ENCODE assay signal across 1 cellular context in the genomic region with DNA sequence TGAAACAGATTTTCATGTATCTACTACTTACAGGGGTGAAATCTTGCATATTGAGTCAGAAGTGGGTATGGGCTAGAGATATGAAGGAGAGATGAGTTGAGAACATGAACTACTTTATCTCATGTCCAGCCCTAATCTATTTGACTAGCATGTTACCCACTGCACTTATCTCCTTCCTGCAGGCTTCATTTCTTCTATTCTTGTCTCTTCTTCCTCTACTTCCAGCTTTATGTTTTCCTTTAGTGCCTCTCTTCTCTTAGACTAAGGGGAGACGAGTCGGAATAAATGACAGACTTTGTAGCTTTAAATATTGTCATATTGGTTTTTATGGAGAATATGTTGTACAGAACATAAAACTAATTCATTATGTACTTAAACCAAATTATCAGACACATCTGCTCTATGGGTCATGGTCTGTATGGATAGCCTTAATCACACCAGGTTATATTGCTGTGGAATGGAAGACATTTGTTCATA.
TF ChIP-seq lines count a peak whose summit lies in the region.

No MANE protein-coding gene starts in this region.

TF ChIP-seq in K562, 482 proteins besides CTCF, POLR2A, EP300 and RAD21 (continued from another document and continues in another):
- TF ChIP-seq, protein P1, sequence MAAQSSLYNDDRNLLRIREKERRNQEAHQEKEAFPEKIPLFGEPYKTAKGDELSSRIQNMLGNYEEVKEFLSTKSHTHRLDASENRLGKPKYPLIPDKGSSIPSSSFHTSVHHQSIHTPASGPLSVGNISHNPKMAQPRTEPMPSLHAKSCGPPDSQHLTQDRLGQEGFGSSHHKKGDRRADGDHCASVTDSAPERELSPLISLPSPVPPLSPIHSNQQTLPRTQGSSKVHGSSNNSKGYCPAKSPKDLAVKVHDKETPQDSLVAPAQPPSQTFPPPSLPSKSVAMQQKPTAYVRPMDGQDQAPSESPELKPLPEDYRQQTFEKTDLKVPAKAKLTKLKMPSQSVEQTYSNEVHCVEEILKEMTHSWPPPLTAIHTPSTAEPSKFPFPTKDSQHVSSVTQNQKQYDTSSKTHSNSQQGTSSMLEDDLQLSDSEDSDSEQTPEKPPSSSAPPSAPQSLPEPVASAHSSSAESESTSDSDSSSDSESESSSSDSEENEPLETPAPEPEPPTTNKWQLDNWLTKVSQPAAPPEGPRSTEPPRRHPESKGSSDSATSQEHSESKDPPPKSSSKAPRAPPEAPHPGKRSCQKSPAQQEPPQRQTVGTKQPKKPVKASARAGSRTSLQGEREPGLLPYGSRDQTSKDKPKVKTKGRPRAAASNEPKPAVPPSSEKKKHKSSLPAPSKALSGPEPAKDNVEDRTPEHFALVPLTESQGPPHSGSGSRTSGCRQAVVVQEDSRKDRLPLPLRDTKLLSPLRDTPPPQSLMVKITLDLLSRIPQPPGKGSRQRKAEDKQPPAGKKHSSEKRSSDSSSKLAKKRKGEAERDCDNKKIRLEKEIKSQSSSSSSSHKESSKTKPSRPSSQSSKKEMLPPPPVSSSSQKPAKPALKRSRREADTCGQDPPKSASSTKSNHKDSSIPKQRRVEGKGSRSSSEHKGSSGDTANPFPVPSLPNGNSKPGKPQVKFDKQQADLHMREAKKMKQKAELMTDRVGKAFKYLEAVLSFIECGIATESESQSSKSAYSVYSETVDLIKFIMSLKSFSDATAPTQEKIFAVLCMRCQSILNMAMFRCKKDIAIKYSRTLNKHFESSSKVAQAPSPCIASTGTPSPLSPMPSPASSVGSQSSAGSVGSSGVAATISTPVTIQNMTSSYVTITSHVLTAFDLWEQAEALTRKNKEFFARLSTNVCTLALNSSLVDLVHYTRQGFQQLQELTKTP (IDR thresholded peaks at IDR 0.05; ENCODE audit: low read depth in 1 of 2, partially characterized antibody in 2 of 2): peak; percentile 56 to 65
- TF ChIP-seq SMARCC2 (IDR thresholded peaks at IDR 0.05; ENCODE audit: low read depth): peak; percentile 97
- peak; percentile 87 for TF ChIP-seq ZNF311 (CRISPR knock-in tag; IDR thresholded peaks at IDR 0.05)
- no peak for TF ChIP-seq HDGF (IDR thresholded peaks at IDR 0.05)
- peak; percentile 92 for TF ChIP-seq ZNF583 (CRISPR knock-in tag; IDR thresholded peaks at IDR 0.05)
- no peak for TF ChIP-seq POLR2AphosphoS2 (IDR thresholded peaks at IDR 0.05; ENCODE audit: low read length)
- no peak for TF ChIP-seq ZFP1 (CRISPR knock-in tag; IDR thresholded peaks at IDR 0.05)
- no peak for TF ChIP-seq RB1 (IDR thresholded peaks at IDR 0.05; ENCODE audit: low read depth)
- peak; percentile 98 for TF ChIP-seq PML (IDR thresholded peaks at IDR 0.05; ENCODE audit: low read length)
- TF ChIP-seq NFXL1 (CRISPR knock-in tag; IDR thresholded peaks at IDR 0.05): no peak
- no peak for TF ChIP-seq RFX1 (IDR thresholded peaks at IDR 0.05)
- no peak for TF ChIP-seq CSDE1 (IDR thresholded peaks at IDR 0.05)
- no peak for TF ChIP-seq FUS (optimal IDR thresholded peaks at IDR 0.05; ENCODE audit: low read depth, low read length)
- TF ChIP-seq, protein P2, sequence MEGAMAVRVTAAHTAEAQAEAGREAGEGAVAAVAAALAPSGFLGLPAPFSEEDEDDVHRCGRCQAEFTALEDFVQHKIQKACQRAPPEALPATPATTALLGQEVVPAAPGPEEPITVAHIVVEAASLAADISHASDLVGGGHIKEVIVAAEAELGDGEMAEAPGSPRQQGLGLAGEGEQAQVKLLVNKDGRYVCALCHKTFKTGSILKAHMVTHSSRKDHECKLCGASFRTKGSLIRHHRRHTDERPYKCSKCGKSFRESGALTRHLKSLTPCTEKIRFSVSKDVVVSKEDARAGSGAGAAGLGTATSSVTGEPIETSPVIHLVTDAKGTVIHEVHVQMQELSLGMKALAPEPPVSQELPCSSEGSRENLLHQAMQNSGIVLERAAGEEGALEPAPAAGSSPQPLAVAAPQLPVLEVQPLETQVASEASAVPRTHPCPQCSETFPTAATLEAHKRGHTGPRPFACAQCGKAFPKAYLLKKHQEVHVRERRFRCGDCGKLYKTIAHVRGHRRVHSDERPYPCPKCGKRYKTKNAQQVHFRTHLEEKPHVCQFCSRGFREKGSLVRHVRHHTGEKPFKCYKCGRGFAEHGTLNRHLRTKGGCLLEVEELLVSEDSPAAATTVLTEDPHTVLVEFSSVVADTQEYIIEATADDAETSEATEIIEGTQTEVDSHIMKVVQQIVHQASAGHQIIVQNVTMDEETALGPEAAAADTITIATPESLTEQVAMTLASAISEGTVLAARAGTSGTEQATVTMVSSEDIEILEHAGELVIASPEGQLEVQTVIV (CRISPR knock-in tag; IDR thresholded peaks at IDR 0.05; ENCODE audit: borderline replicate concordance): no peak
- TF ChIP-seq ARID1B (IDR thresholded peaks at IDR 0.05): peak; percentile 100
- no peak for TF ChIP-seq HCFC1 (IDR thresholded peaks at IDR 0.05; ENCODE audit: low read depth, low read length)
- TF ChIP-seq, protein P3, sequence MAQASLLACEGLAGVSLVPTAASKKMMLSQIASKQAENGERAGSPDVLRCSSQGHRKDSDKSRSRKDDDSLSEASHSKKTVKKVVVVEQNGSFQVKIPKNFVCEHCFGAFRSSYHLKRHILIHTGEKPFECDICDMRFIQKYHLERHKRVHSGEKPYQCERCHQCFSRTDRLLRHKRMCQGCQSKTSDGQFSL (CRISPR knock-in tag; IDR thresholded peaks at IDR 0.05): no peak
- TF ChIP-seq, protein P3 (tag; IDR thresholded peaks at IDR 0.05): no peak
- TF ChIP-seq ZNF24 (IDR thresholded peaks at IDR 0.05): peak; percentile 93
- peak; percentile 95 for TF ChIP-seq FOSL1 (tag; conservative IDR thresholded peaks at IDR 0.05)
- 0 out of 2 replicates have a peak, but pooled peaks have one; percentile 15 for TF ChIP-seq DDX20 (tag; IDR thresholded peaks at IDR 0.05; ENCODE audit: low read depth)
- no peak for TF ChIP-seq ATF1 (CRISPR knock-in tag; IDR thresholded peaks at IDR 0.05)
- TF ChIP-seq ATF1 (tag; IDR thresholded peaks at IDR 0.05): 0 out of 2 replicates have a peak, but pooled peaks have one; percentile 34
- peak; percentile 72 for TF ChIP-seq ATF7 (IDR thresholded peaks at IDR 0.05)
- no peak for TF ChIP-seq FIP1L1 (IDR thresholded peaks at IDR 0.05; ENCODE audit: low read depth, low read length, poor library complexity, severe bottlenecking)
- TF ChIP-seq FOXP1 (CRISPR knock-in tag; IDR thresholded peaks at IDR 0.05): no peak
- no peak for TF ChIP-seq NR3C1 (CRISPR knock-in tag; IDR thresholded peaks at IDR 0.05)
- peak; percentile 100 for TF ChIP-seq SMARCA4 (IDR thresholded peaks at IDR 0.05)
- TF ChIP-seq, protein P4, sequence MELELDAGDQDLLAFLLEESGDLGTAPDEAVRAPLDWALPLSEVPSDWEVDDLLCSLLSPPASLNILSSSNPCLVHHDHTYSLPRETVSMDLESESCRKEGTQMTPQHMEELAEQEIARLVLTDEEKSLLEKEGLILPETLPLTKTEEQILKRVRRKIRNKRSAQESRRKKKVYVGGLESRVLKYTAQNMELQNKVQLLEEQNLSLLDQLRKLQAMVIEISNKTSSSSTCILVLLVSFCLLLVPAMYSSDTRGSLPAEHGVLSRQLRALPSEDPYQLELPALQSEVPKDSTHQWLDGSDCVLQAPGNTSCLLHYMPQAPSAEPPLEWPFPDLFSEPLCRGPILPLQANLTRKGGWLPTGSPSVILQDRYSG (tag; conservative IDR thresholded peaks at IDR 0.05; ENCODE audit: low read depth): no peak; the same call in 1 of the 2 replicates
- peak; percentile 92 for TF ChIP-seq MEF2A (IDR thresholded peaks at IDR 0.05; ENCODE audit: control insufficient read depth, low read depth, low read length)
- TF ChIP-seq SMAD1 (IDR thresholded peaks at IDR 0.05; ENCODE audit: low read depth, low read length, partially characterized antibody): peak; percentile 52
- 0 out of 2 replicates have a peak, but pooled peaks have one; percentile 12 for TF ChIP-seq BCL6 (CRISPR knock-in tag; IDR thresholded peaks at IDR 0.05)
- TF ChIP-seq, protein P5, sequence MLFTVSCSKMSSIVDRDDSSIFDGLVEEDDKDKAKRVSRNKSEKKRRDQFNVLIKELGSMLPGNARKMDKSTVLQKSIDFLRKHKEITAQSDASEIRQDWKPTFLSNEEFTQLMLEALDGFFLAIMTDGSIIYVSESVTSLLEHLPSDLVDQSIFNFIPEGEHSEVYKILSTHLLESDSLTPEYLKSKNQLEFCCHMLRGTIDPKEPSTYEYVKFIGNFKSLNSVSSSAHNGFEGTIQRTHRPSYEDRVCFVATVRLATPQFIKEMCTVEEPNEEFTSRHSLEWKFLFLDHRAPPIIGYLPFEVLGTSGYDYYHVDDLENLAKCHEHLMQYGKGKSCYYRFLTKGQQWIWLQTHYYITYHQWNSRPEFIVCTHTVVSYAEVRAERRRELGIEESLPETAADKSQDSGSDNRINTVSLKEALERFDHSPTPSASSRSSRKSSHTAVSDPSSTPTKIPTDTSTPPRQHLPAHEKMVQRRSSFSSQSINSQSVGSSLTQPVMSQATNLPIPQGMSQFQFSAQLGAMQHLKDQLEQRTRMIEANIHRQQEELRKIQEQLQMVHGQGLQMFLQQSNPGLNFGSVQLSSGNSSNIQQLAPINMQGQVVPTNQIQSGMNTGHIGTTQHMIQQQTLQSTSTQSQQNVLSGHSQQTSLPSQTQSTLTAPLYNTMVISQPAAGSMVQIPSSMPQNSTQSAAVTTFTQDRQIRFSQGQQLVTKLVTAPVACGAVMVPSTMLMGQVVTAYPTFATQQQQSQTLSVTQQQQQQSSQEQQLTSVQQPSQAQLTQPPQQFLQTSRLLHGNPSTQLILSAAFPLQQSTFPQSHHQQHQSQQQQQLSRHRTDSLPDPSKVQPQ (CRISPR knock-in tag; IDR thresholded peaks at IDR 0.05; ENCODE audit: borderline replicate concordance): peak; percentile 56; the same call in 1 of the 2 replicates
- TF ChIP-seq KAT8 (IDR thresholded peaks at IDR 0.05; ENCODE audit: low read depth): no peak
- TF ChIP-seq ESRRA (IDR thresholded peaks at IDR 0.05; ENCODE audit: borderline replicate concordance, low read depth): 0 out of 2 replicates have a peak, but pooled peaks have one; percentile 28
- TF ChIP-seq EP400 (IDR thresholded peaks at IDR 0.05): peak; percentile 55
- no peak for TF ChIP-seq IRF2 (CRISPR knock-in tag; IDR thresholded peaks at IDR 0.05)
- no peak for TF ChIP-seq RHOXF2B (CRISPR knock-in tag; conservative IDR thresholded peaks at IDR 0.05)
- TF ChIP-seq, protein P6, sequence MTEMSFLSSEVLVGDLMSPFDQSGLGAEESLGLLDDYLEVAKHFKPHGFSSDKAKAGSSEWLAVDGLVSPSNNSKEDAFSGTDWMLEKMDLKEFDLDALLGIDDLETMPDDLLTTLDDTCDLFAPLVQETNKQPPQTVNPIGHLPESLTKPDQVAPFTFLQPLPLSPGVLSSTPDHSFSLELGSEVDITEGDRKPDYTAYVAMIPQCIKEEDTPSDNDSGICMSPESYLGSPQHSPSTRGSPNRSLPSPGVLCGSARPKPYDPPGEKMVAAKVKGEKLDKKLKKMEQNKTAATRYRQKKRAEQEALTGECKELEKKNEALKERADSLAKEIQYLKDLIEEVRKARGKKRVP (CRISPR knock-in tag; IDR thresholded peaks at IDR 0.05): peak; percentile 74; the same call in 1 of the 2 replicates
- TF ChIP-seq NUFIP1 (IDR thresholded peaks at IDR 0.05; ENCODE audit: partially characterized antibody): no peak
- TF ChIP-seq LCOR (CRISPR knock-in tag; IDR thresholded peaks at IDR 0.05): no peak
- TF ChIP-seq MTA3 (IDR thresholded peaks at IDR 0.05; ENCODE audit: borderline replicate concordance): 0 out of 2 replicates have a peak, but pooled peaks have one; percentile 60
- TF ChIP-seq ZNF384 (IDR thresholded peaks at IDR 0.05; ENCODE audit: low read depth, low read length): no peak
- TF ChIP-seq, protein P7, sequence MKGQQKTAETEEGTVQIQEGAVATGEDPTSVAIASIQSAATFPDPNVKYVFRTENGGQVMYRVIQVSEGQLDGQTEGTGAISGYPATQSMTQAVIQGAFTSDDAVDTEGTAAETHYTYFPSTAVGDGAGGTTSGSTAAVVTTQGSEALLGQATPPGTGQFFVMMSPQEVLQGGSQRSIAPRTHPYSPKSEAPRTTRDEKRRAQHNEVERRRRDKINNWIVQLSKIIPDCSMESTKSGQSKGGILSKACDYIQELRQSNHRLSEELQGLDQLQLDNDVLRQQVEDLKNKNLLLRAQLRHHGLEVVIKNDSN (CRISPR knock-in tag; IDR thresholded peaks at IDR 0.05): no peak
- TF ChIP-seq MYBL2 (IDR thresholded peaks at IDR 0.05; ENCODE audit: low read depth): no peak
- no peak for TF ChIP-seq MYBL2 (CRISPR knock-in tag; IDR thresholded peaks at IDR 0.05; ENCODE audit: borderline replicate concordance)
- TF ChIP-seq, protein P8, sequence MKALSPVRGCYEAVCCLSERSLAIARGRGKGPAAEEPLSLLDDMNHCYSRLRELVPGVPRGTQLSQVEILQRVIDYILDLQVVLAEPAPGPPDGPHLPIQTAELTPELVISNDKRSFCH (CRISPR knock-in tag; IDR thresholded peaks at IDR 0.05): no peak
- TF ChIP-seq, protein P8 (tag; IDR thresholded peaks at IDR 0.05): 0 out of 2 replicates have a peak, but pooled peaks have one; percentile 42
- TF ChIP-seq, protein P9, sequence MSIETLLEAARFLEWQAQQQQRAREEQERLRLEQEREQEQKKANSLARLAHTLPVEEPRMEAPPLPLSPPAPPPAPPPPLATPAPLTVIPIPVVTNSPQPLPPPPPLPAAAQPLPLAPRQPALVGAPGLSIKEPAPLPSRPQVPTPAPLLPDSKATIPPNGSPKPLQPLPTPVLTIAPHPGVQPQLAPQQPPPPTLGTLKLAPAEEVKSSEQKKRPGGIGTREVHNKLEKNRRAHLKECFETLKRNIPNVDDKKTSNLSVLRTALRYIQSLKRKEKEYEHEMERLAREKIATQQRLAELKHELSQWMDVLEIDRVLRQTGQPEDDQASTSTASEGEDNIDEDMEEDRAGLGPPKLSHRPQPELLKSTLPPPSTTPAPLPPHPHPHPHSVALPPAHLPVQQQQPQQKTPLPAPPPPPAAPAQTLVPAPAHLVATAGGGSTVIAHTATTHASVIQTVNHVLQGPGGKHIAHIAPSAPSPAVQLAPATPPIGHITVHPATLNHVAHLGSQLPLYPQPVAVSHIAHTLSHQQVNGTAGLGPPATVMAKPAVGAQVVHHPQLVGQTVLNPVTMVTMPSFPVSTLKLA (conservative IDR thresholded peaks at IDR 0.05): peak; percentile 17 to 58; a peak in 2 of 4 replicates
- peak; percentile 25 to 94; a peak in 2 of 4 replicates for TF ChIP-seq ARNT (IDR thresholded peaks at IDR 0.05)
- TF ChIP-seq, protein P10, sequence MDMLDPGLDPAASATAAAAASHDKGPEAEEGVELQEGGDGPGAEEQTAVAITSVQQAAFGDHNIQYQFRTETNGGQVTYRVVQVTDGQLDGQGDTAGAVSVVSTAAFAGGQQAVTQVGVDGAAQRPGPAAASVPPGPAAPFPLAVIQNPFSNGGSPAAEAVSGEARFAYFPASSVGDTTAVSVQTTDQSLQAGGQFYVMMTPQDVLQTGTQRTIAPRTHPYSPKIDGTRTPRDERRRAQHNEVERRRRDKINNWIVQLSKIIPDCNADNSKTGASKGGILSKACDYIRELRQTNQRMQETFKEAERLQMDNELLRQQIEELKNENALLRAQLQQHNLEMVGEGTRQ (CRISPR knock-in tag; IDR thresholded peaks at IDR 0.05): no peak
- no peak for TF ChIP-seq ZNF551 (CRISPR knock-in tag; IDR thresholded peaks at IDR 0.05)
- peak; percentile 96 for TF ChIP-seq HMGN3 (IDR thresholded peaks at IDR 0.05; ENCODE audit: borderline replicate concordance, extremely low read depth, insufficient read length, low read depth, low read length)
